ENCODE assay signal across 21 cellular contexts in genomic region chr5:59171131-59171530, GRCh38.
DNase-seq lines count a peak whose midpoint lies in the region; ATAC-seq and TF ChIP-seq lines count a peak whose summit lies in the region.
"Had no signal": no experiment of that assay in that cellular context is flagged by ENCODE, and none has a peak within 500 bp of the region (broad histone marks: within the 10 kb centered on the region; RNA-seq: fewer than 3 reads in every experiment).

No MANE protein-coding gene starts in this region.

- H3K9me3 Mint-ChIP-seq in T-helper 1 cell treated with Interleukin-12 subunit alpha and Interleukin-12 subunit beta and Interleukin-4 antibody, amounts not matched to agents 30 μg/mL and 1 μg/mL, for 36 hours: peaks cover 4% of the 10 kb centered on the region
- H3K9me3 Mint-ChIP-seq in stimulated activated naive CD8-positive, alpha-beta T cell treated with anti-CD3 and anti-CD28 coated beads, Interleukin-15, amount 100 ng/mL, for 72 hours: peaks cover 0 to 8% of the 10 kb centered on the region in 2 donors
- H3K9me3 Mint-ChIP-seq in activated T-helper 17 cell treated with anti-CD3 and anti-CD28 coated beads, Interleukin-2, amount 50 U/mL, for 72 hours: no peaks in the 10 kb centered on the region
- peaks cover 3% of the 10 kb centered on the region for H3K9me3 Mint-ChIP-seq in type B pancreatic cell

- peak overlapping the region; percentile 34 for H3K27ac Mint-ChIP-seq in T-helper 1 cell treated with Interleukin-12 subunit alpha and Interleukin-12 subunit beta and Interleukin-4 antibody, amounts not matched to agents 30 μg/mL and 1 μg/mL, for 36 hours
- H3K27ac Mint-ChIP-seq in stimulated activated naive CD8-positive, alpha-beta T cell treated with anti-CD3 and anti-CD28 coated beads, Interleukin-15, amount 100 ng/mL, for 72 hours: no peak overlapping the region
- H3K27ac Mint-ChIP-seq in activated T-helper 17 cell treated with anti-CD3 and anti-CD28 coated beads, Interleukin-2, amount 50 U/mL, for 72 hours: no peak overlapping the region
- H3K27ac Mint-ChIP-seq in type B pancreatic cell: peak overlapping the region; percentile 43

- H3K27me3 Mint-ChIP-seq in T-helper 1 cell treated with Interleukin-12 subunit alpha and Interleukin-12 subunit beta and Interleukin-4 antibody, amounts not matched to agents 30 μg/mL and 1 μg/mL, for 36 hours (ENCODE audit: low read depth): no peaks in the 10 kb centered on the region
- H3K27me3 Mint-ChIP-seq in stimulated activated naive CD8-positive, alpha-beta T cell treated with anti-CD3 and anti-CD28 coated beads, Interleukin-15, amount 100 ng/mL, for 72 hours: no peaks in the 10 kb centered on the region
- H3K27me3 Mint-ChIP-seq in activated T-helper 17 cell treated with anti-CD3 and anti-CD28 coated beads, Interleukin-2, amount 50 U/mL, for 72 hours: no peaks in the 10 kb centered on the region
- no peaks in the 10 kb centered on the region for H3K27me3 Mint-ChIP-seq in type B pancreatic cell

- DNase-seq in T-helper 1 cell: no peak
- DNase-seq in stimulated activated naive CD8-positive, alpha-beta T cell treated with anti-CD3 and anti-CD28 coated beads, Interleukin-15, amount 100 ng/mL, for 72 hours: no peak
- no peak for DNase-seq in stimulated activated naive CD8-positive, alpha-beta T cell treated with anti-CD3 and anti-CD28 coated beads, Interleukin-15, Interleukin-2, amounts not matched to agents 100 U/mL and 50 U/mL, for 24 hours
- no peak for DNase-seq in type B pancreatic cell (ENCODE audit: extremely low spot score, unreplicated experiment)
- DNase-seq in globus pallidus (ENCODE audit: low spot score): no peak
- no peak for DNase-seq in hippocampal formation (lab: John Stamatoyannopoulos, UW)
- DNase-seq: 8988T, DMS53, GDM1, Karpas-422, NCI-H1092, NCI-H1436, NCI-H187 treated with DMSO at 0.1 percent for 48 hours, NCI-H2107, NCI-H446 treated with DMSO at 0.1 percent for 48 hours, NCI-H526 treated with DMSO at 0.1 percent for 48 hours, PC-9, RPMI8226, SHP77 had no signal

- ATAC-seq in stimulated activated naive CD8-positive, alpha-beta T cell treated with anti-CD3 and anti-CD28 coated beads, Interleukin-15, amount 100 ng/mL, for 72 hours: peak; percentile 63
- ATAC-seq in stimulated activated naive CD8-positive, alpha-beta T cell treated with anti-CD3 and anti-CD28 coated beads, Interleukin-15, Interleukin-2, amounts not matched to agents 100 U/mL and 50 U/mL, for 24 hours: no peak
- peak; percentile 26 for ATAC-seq in activated T-helper 17 cell treated with anti-CD3 and anti-CD28 coated beads, Interleukin-2, amount 50 U/mL, for 72 hours (replicated peaks)

- no peak overlapping the region for H3K4me3 Mint-ChIP-seq in T-helper 1 cell treated with Interleukin-12 subunit alpha and Interleukin-12 subunit beta and Interleukin-4 antibody, amounts not matched to agents 30 μg/mL and 1 μg/mL, for 36 hours
- no peak overlapping the region for H3K4me3 Mint-ChIP-seq in stimulated activated naive CD8-positive, alpha-beta T cell treated with anti-CD3 and anti-CD28 coated beads, Interleukin-15, amount 100 ng/mL, for 72 hours
- H3K4me3 Mint-ChIP-seq in activated T-helper 17 cell treated with anti-CD3 and anti-CD28 coated beads, Interleukin-2, amount 50 U/mL, for 72 hours: peak overlapping the region; percentile 12
- H3K4me3 Mint-ChIP-seq in type B pancreatic cell: no peak overlapping the region

- H3K36me3 Mint-ChIP-seq in T-helper 1 cell treated with Interleukin-12 subunit alpha and Interleukin-12 subunit beta and Interleukin-4 antibody, amounts not matched to agents 30 μg/mL and 1 μg/mL, for 36 hours (ENCODE audit: low read depth): peaks cover 3% of the 10 kb centered on the region
- no peaks in the 10 kb centered on the region for H3K36me3 Mint-ChIP-seq in activated T-helper 17 cell treated with anti-CD3 and anti-CD28 coated beads, Interleukin-2, amount 50 U/mL, for 72 hours (ENCODE audit: low read depth)
- peaks cover 6% of the 10 kb centered on the region for H3K36me3 Mint-ChIP-seq in type B pancreatic cell

- H3K4me1 Mint-ChIP-seq in T-helper 1 cell treated with Interleukin-12 subunit alpha and Interleukin-12 subunit beta and Interleukin-4 antibody, amounts not matched to agents 30 μg/mL and 1 μg/mL, for 36 hours (ENCODE audit: low read depth): peaks cover 26% of the 10 kb centered on the region
- H3K4me1 Mint-ChIP-seq in stimulated activated naive CD8-positive, alpha-beta T cell treated with anti-CD3 and anti-CD28 coated beads, Interleukin-15, amount 100 ng/mL, for 72 hours: peaks cover 14% of the 10 kb centered on the region
- H3K4me1 Mint-ChIP-seq in activated T-helper 17 cell treated with anti-CD3 and anti-CD28 coated beads, Interleukin-2, amount 50 U/mL, for 72 hours: peaks cover 8% of the 10 kb centered on the region
- peaks cover 34% of the 10 kb centered on the region for H3K4me1 Mint-ChIP-seq in type B pancreatic cell (ENCODE audit: unreplicated experiment)

- no peak for TF ChIP-seq CTCF in type B pancreatic cell (conservative IDR thresholded peaks at IDR 0.05)

Comparison
In these comparisons a context has a peak if more than half of its experiments do, and no peak if none do; other contexts are left out.
1. H3K27ac Mint-ChIP-seq: peak in T-helper 1 cell treated with Interleukin-12 subunit alpha and Interleukin-12 subunit beta and Interleukin-4 antibody, amounts not matched to agents 30 μg/mL and 1 μg/mL, for 36 hours (single experiment) and type B pancreatic cell (single experiment); none in stimulated activated naive CD8-positive, alpha-beta T cell treated with anti-CD3 and anti-CD28 coated beads, Interleukin-15, amount 100 ng/mL, for 72 hours (0 of 2) and activated T-helper 17 cell treated with anti-CD3 and anti-CD28 coated beads, Interleukin-2, amount 50 U/mL, for 72 hours (single experiment).